Comparison of ENCODE assay signal across 19 cellular contexts in the genomic region with DNA sequence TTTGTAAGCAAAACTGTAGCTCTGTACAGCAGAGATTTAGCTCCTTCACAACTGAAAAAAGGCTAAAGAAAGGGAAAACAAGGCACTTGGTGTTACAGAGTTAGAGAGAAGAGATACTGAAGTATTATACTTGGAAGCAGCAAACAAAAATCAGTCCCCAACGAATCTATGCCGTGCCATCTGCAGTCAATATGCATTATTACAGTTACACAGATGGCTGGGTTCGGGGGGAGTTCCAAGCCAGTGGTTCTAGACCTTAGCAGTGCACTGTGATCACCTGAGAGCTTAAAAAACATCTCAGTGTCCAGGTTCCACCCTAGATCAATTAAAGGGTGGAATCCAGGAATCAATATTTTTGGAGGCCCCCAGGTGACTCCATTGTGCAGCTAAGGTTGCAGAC.
DNase-seq lines count a peak whose midpoint lies in the region; ATAC-seq, FAIRE-seq and TF ChIP-seq lines count a peak whose summit lies in the region.
"Had no signal": no experiment of that assay in that cellular context is flagged by ENCODE, and none has a peak within 500 bp of the region (broad histone marks: within the 10 kb centered on the region; RNA-seq: fewer than 3 reads in every experiment).

No MANE protein-coding gene starts in this region.

- ATAC-seq in GM12878: peak; percentile 61
- no peak for ATAC-seq in activated T-cell treated with anti-CD3 and anti-CD28 coated beads, Interleukin-2, amount 50 U/mL, for 4 hours

- H3K9me3 Mint-ChIP-seq in activated T-cell treated with anti-CD3 and anti-CD28 coated beads, Interleukin-2, amount 50 U/mL, for 4 hours: peaks cover 16% of the 10 kb centered on the region

- CTCF ChIA-PET in GM12878 (lab: Yijun Ruan, JAX): interaction anchor here (0.9 to 2.9 kb wide), 15 partner anchors 9 to 528 kb away, joined by 3 to 26 read pairs (median 3); a partner anchor contains a TSS

- no TSS peak for BruUV-seq in GM12878 (replicated peaks; lab: Mats Ljungman, UMichigan)

- no peaks in the 10 kb centered on the region for H3K36me3 Mint-ChIP-seq in activated T-cell treated with anti-CD3 and anti-CD28 coated beads, Interleukin-2, amount 50 U/mL, for 4 hours (ENCODE audit: insufficient read depth)
- H3K36me3 Mint-ChIP-seq: CD14-positive monocyte had no signal

- TF ChIP-seq EP300 in GM12878 (IDR thresholded peaks at IDR 0.05; ENCODE audit: borderline replicate concordance in 1 of 2, control insufficient read depth in 1 of 2, low read depth in 2 of 2, low read length in 2 of 2): no peak

- peaks cover 28% of the 10 kb centered on the region for H3K4me1 ChIP-seq in GM12878 (ENCODE audit: control insufficient read depth, insufficient read depth, low read length)
- H3K4me1 ChIP-seq: SJCRH30 had no signal

- intact Hi-C loops in GM12878 (cut with micrococcal nuclease; ENCODE audit: unreplicated experiment): loop anchor here (2.0 kb wide), 1 partner anchor 161 kb away; no protein-coding TSS in a partner anchor

- no peaks in the 10 kb centered on the region for H3K27me3 ChIP-seq in GM12878 (replicated peaks in 1 of 2; ENCODE audit: control insufficient read depth in 2 of 2, insufficient read depth in 2 of 2, low read length in 1 of 2)
- H3K27me3 ChIP-seq: SJCRH30 had no signal

- H3K36me3 ChIP-seq in GM12878 (ENCODE audit: control insufficient read depth in 2 of 2, insufficient read depth in 2 of 2, low read length in 1 of 2): no peaks in the 10 kb centered on the region
- H3K36me3 ChIP-seq: SJCRH30 had no signal

- 0% methylated on average over 3 of the region's 3 CpGs for WGBS in GM12878 (ENCODE audit: insufficient coverage, insufficient replicate concordance, low lambda C conversion rate, missing lambda C conversion rate)

- no peak overlapping the region for H3K4me3 Mint-ChIP-seq in activated T-cell treated with anti-CD3 and anti-CD28 coated beads, Interleukin-2, amount 50 U/mL, for 4 hours
- H3K4me3 Mint-ChIP-seq: CD14-positive monocyte, H9 had no signal

- peak overlapping the region; percentile 70; the same call in 1 of the 2 replicates for H3K4me2 ChIP-seq in GM12878 (ENCODE audit: control insufficient read depth, insufficient read depth)

- H3K79me2 ChIP-seq in GM12878 (ENCODE audit: control insufficient read depth, insufficient read depth, low read length): no peaks in the 10 kb centered on the region

- RAD21 ChIA-PET in GM12878 (lab: Charles Lee; ENCODE audit: unreplicated experiment): interaction anchor here (0.5 to 3.8 kb wide), 17 partner anchors 12 to 818 kb away, joined by 3 to 36 read pairs (median 4); no protein-coding TSS in a partner anchor

- peak; percentile 36 for FAIRE-seq in GM12892 (lab: Jason Lieb, UNC)
- FAIRE-seq in GM12878 (lab: Jason Lieb, UNC): no peak
- FAIRE-seq: G401.6 had no signal

- H2AFZ ChIP-seq in GM12878 (ENCODE audit: control insufficient read depth, low read depth, low read length): peak overlapping the region; percentile 22; the same call in 1 of the 2 replicates

- TF ChIP-seq RAD21 in GM12878 (IDR thresholded peaks at IDR 0.05; ENCODE audit: insufficient read depth, low read depth, low read length): peak; percentile 64

- no peaks in the 10 kb centered on the region for H3K27me3 Mint-ChIP-seq in activated T-cell treated with anti-CD3 and anti-CD28 coated beads, Interleukin-2, amount 50 U/mL, for 4 hours (ENCODE audit: low read depth)

- in situ Hi-C loops in GM12878 (cut with MboI): no loop called here

- POLR2A ChIA-PET in GM12878 (lab: Charles Lee): interaction anchor here (0.6 to 1.1 kb wide), 4 partner anchors 40 to 494 kb away, joined by 3 to 6 read pairs (median 3); no protein-coding TSS in a partner anchor

- no peaks in the 10 kb centered on the region for H4K20me1 ChIP-seq in GM12878 (ENCODE audit: control insufficient read depth, insufficient read depth)

- H3K9me3 ChIP-seq in GM12878 (replicated peaks; ENCODE audit: control insufficient read depth, insufficient read depth, low read length): no peaks in the 10 kb centered on the region
- H3K9me3 ChIP-seq: SJCRH30 had no signal

- H3K4me1 Mint-ChIP-seq in activated T-cell treated with anti-CD3 and anti-CD28 coated beads, Interleukin-2, amount 50 U/mL, for 4 hours (ENCODE audit: low read depth): no peaks in the 10 kb centered on the region
- H3K4me1 Mint-ChIP-seq: CD14-positive monocyte had no signal

- H3K27ac ChIP-seq in GM12878 (ENCODE audit: control insufficient read depth, insufficient read depth): peak overlapping the region; percentile 90
- H3K27ac ChIP-seq: SJCRH30 had no signal

- peak in 2 of 3 experiments; percentile 15 to 33; a peak in 3 of 6 replicates for TF ChIP-seq CTCF in GM12878 (IDR thresholded peaks at IDR 0.05 in 2 of 3, conservative IDR thresholded peaks at IDR 0.05 in 1 of 3; ENCODE audit: control insufficient read depth in 2 of 3, extremely low read depth in 1 of 3, insufficient read depth in 1 of 3, low read depth in 3 of 3, low read length in 3 of 3)

- TF ChIP-seq POLR2A in GM12892 (IDR thresholded peaks at IDR 0.05; ENCODE audit: low read depth, low read length): no peak
- no peak for TF ChIP-seq POLR2A in GM12878 (IDR thresholded peaks at IDR 0.05; ENCODE audit: low read depth, low read length)

- H3K9ac ChIP-seq in GM12878 (ENCODE audit: control insufficient read depth, insufficient read depth, low read length): no peak overlapping the region

- SMC1A ChIA-PET in GM12878 (lab: Charles Lee; ENCODE audit: uncharacterized antibody, unreplicated experiment): interaction anchor here (0.7 to 5.7 kb wide), 22 partner anchors 10 to 493 kb away, joined by 3 to 40 read pairs (median 4); no protein-coding TSS in a partner anchor

- no peak overlapping the region for H3K4me3 ChIP-seq in GM12878
- H3K4me3 ChIP-seq: SJCRH30 had no signal

- DNase-seq in GM12892 (ENCODE audit: insufficient read length) (no peak), NCI-H2171 (lab: John Stamatoyannopoulos, UW) (peak; percentile 22), GM12878 (ENCODE audit: low read depth, low spot score) (peak; percentile 15), glomerular visceral epithelial cell (ENCODE audit: extremely low spot score) (no peak), T-helper 1 cell (no peak)
- DNase-seq in activated T-cell treated with anti-CD3 and anti-CD28 coated beads, Interleukin-2, amount 50 U/mL, for 1 hour: no peak
- no peak for DNase-seq in activated T-cell treated with anti-CD3 and anti-CD28 coated beads, Interleukin-2, amount 50 U/mL, for 4 hours
- DNase-seq: ACHN, AML-193, DND-41, H9, KG1, NCI-H1436 treated with DMSO at 0.1 percent for 48 hours, NCI-H2081, NCI-H774, SJCRH30, T-helper 2 cell had no signal

TF ChIP-seq in GM12878, 131 proteins besides CTCF, POLR2A, EP300 and RAD21 (continues in another document):
- no peak for TF ChIP-seq PAX8 (IDR thresholded peaks at IDR 0.05)
- TF ChIP-seq NR2C1 (IDR thresholded peaks at IDR 0.05): no peak
- no peak for TF ChIP-seq CHD2 (IDR thresholded peaks at IDR 0.05; ENCODE audit: borderline replicate concordance, low read depth, low read length)
- TF ChIP-seq SIN3A (IDR thresholded peaks at IDR 0.05; ENCODE audit: low read depth, low read length): no peak
- 0 out of 4 replicates have a peak, but pooled peaks of 1 of the 2 experiments have one; percentile 11 for TF ChIP-seq BHLHE40 (IDR thresholded peaks at IDR 0.05; ENCODE audit: borderline replicate concordance in 1 of 2, low read depth in 2 of 2, low read length in 1 of 2)
- no peak for TF ChIP-seq EED (IDR thresholded peaks at IDR 0.05; ENCODE audit: low read depth)
- TF ChIP-seq, protein P1, sequence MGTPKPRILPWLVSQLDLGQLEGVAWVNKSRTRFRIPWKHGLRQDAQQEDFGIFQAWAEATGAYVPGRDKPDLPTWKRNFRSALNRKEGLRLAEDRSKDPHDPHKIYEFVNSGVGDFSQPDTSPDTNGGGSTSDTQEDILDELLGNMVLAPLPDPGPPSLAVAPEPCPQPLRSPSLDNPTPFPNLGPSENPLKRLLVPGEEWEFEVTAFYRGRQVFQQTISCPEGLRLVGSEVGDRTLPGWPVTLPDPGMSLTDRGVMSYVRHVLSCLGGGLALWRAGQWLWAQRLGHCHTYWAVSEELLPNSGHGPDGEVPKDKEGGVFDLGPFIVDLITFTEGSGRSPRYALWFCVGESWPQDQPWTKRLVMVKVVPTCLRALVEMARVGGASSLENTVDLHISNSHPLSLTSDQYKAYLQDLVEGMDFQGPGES (IDR thresholded peaks at IDR 0.05): no peak
- TF ChIP-seq ZNF622 (IDR thresholded peaks at IDR 0.05): no peak
- TF ChIP-seq ZNF384 (IDR thresholded peaks at IDR 0.05; ENCODE audit: borderline replicate concordance, low read depth, low read length): no peak
- no peak for TF ChIP-seq ZBED1 (IDR thresholded peaks at IDR 0.05; ENCODE audit: borderline replicate concordance)
- no peak for TF ChIP-seq POLR2AphosphoS5 (IDR thresholded peaks at IDR 0.05; ENCODE audit: low read length)
- no peak for TF ChIP-seq CREB1 (IDR thresholded peaks at IDR 0.05; ENCODE audit: low read depth)
- TF ChIP-seq, protein P2, sequence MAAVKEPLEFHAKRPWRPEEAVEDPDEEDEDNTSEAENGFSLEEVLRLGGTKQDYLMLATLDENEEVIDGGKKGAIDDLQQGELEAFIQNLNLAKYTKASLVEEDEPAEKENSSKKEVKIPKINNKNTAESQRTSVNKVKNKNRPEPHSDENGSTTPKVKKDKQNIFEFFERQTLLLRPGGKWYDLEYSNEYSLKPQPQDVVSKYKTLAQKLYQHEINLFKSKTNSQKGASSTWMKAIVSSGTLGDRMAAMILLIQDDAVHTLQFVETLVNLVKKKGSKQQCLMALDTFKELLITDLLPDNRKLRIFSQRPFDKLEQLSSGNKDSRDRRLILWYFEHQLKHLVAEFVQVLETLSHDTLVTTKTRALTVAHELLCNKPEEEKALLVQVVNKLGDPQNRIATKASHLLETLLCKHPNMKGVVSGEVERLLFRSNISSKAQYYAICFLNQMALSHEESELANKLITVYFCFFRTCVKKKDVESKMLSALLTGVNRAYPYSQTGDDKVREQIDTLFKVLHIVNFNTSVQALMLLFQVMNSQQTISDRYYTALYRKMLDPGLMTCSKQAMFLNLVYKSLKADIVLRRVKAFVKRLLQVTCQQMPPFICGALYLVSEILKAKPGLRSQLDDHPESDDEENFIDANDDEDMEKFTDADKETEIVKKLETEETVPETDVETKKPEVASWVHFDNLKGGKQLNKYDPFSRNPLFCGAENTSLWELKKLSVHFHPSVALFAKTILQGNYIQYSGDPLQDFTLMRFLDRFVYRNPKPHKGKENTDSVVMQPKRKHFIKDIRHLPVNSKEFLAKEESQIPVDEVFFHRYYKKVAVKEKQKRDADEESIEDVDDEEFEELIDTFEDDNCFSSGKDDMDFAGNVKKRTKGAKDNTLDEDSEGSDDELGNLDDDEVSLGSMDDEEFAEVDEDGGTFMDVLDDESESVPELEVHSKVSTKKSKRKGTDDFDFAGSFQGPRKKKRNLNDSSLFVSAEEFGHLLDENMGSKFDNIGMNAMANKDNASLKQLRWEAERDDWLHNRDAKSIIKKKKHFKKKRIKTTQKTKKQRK (IDR thresholded peaks at IDR 0.05; ENCODE audit: low read depth, low read length): no peak
- TF ChIP-seq ZNF274 (IDR thresholded peaks at IDR 0.05; ENCODE audit: insufficient read depth, insufficient read length): no peak
- no peak for TF ChIP-seq ETV6 (conservative IDR thresholded peaks at IDR 0.05 in 1 of 2, IDR thresholded peaks at IDR 0.05 in 1 of 2; ENCODE audit: borderline replicate concordance in 1 of 2, low read depth in 1 of 2)

Comparison
In these comparisons a context has a peak if more than half of its experiments do, and no peak if none do; other contexts are left out.
1. DNase-seq: peak in NCI-H2171 (single experiment) and GM12878 (single experiment); none in GM12892 (single experiment), glomerular visceral epithelial cell (single experiment), activated T-cell treated with anti-CD3 and anti-CD28 coated beads, Interleukin-2, amount 50 U/mL, for 1 hour (single experiment), T-helper 1 cell (0 of 5) and activated T-cell treated with anti-CD3 and anti-CD28 coated beads, Interleukin-2, amount 50 U/mL, for 4 hours (single experiment).